Comparison of ENCODE assay signal across 16 cellular contexts in genomic region chr6:1627884-1628550, GRCh38.
"Had no signal": no experiment of that assay in that cellular context is flagged by ENCODE, and none has a peak within 500 bp of the region (broad histone marks: within the 10 kb centered on the region; RNA-seq: fewer than 3 reads in every experiment).

No MANE protein-coding gene starts in this region.

- DNase-seq: activated CD4-positive, alpha-beta T cell treated with anti-CD3 and anti-CD28 coated beads, Interleukin-2, amount 50 U/mL, for 1 hour; activated CD8-positive, alpha-beta memory T cell treated with anti-CD3 and anti-CD28 coated beads for 24 hours; anterior cingulate cortex; foreskin keratinocyte; glutamatergic neuron; hypothalamus; kidney glomerular epithelial cell; psoas muscle; stimulated activated CD4-positive, alpha-beta T cell treated with anti-CD3 and anti-CD28 coated beads, Interleukin-12 subunit alpha, Interleukin-12 subunit beta, amount 100 ng/mL, for 4 hours; stimulated activated CD4-positive, alpha-beta T cell treated with anti-CD3 and anti-CD28 coated beads, Interleukin-2, amount 100 ng/mL, for 24 hours; stomach; T-helper 2 cell; testis; uterus had no signal

- ATAC-seq: foreskin keratinocyte, psoas muscle had no signal

- H3K27ac Mint-ChIP-seq: activated T-helper 1 cell treated with anti-CD3 and anti-CD28 coated beads, Interleukin-12 subunit alpha, Interleukin-12 subunit beta, Interleukin-2, Interleukin-4 antibody, amounts not matched to agents 30 ng/mL and 10 ng/mL and 1 ng/mL, durations not matched to agents 14 hours and 24 hours and 36 hours had no signal

- H3K4me1 ChIP-seq: foreskin keratinocyte, uterus had no signal

- H3K9me3 ChIP-seq: psoas muscle, stomach, testis, uterus had no signal

- H3K9me3 Mint-ChIP-seq: activated T-helper 1 cell treated with anti-CD3 and anti-CD28 coated beads, Interleukin-12 subunit alpha, Interleukin-12 subunit beta, Interleukin-2, Interleukin-4 antibody, amounts not matched to agents 30 ng/mL and 10 ng/mL and 1 ng/mL, durations not matched to agents 14 hours and 24 hours and 36 hours had no signal

- H3K4me3 ChIP-seq: psoas muscle, stomach, testis, uterus had no signal

- FAIRE-seq: colon had no signal

- H3K36me3 ChIP-seq: uterus had no signal

- H3K27ac ChIP-seq: foreskin keratinocyte, psoas muscle, stomach, testis, uterus had no signal

- H3K27me3 ChIP-seq: testis, uterus had no signal
